In the genomic region with DNA sequence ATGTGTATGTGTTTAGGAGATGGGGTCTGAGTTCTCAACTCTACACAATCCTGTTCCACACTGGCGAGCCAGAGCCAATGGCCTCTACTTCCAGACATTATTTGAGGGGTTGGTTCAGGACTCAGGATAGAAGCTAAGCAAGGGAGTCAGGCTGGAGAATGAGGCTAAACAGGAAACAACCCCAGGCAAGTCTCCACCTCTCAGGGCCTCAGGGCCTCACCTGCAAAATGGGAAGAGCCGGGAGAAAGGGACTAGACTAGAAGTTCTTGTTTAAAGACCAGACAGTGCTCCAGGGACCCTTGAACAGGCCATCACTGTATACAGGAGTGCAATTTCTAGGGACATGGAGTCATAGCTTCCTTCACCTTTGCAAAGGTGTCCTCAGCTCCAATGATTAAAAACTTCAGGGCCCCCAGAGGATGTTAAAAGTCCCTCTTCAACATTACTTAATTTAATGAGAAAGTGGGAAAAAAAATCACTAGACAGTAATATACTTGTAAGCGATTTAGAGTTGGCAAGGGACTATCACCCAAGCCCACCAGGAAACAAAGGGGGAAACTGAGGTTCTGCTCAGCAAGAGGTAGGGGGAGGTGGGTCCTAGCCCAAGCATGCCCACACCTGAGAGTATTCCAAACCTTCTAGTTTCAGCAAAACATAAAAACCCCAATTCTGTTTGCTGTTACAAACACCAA, we compare ENCODE assay signal across 10 cellular contexts. TPM values are rescaled to one million over a fixed set of nuclear protein-coding genes. Genes with fewer than 3 reads are reported as not detected.
DNase-seq lines count a peak whose midpoint lies in the region; ATAC-seq, FAIRE-seq and TF ChIP-seq lines count a peak whose summit lies in the region.
"Had no signal": no experiment of that assay in that cellular context is flagged by ENCODE, and none has a peak within 500 bp of the region (broad histone marks: within the 10 kb centered on the region; RNA-seq: fewer than 3 reads in every experiment).

No MANE protein-coding gene starts in this region.

- TF ChIP-seq POLR2A in adrenal gland (IDR thresholded peaks at IDR 0.05) (no peak), spleen (IDR thresholded peaks at IDR 0.05) (no peak), GM12892 (IDR thresholded peaks at IDR 0.05; ENCODE audit: low read depth, low read length) (no peak)

- no peak overlapping the region for H2BK20ac ChIP-seq in H9 (ENCODE audit: low read depth, low read length, poor library complexity, severe bottlenecking)

- no peak overlapping the region for H2BK5ac ChIP-seq in H9 (ENCODE audit: insufficient read length, low read length)

- FAIRE-seq in kidney (lab: Jason Lieb, UNC), result no peak
- FAIRE-seq in GM12892 (lab: Jason Lieb, UNC), result no peak

- intact Hi-C loops in adrenal gland (cut with DNase I), result loop anchor here in 1 of 2 donors (5.0 kb wide), 1 partner anchor 43 kb away; a partner anchor contains a TSS
- intact Hi-C loops in kidney (cut with DNase I), result loop anchor here (10.0 kb wide), 1 partner anchor 50 kb away; no protein-coding TSS in a partner anchor
- intact Hi-C loops in spleen (cut with DNase I; ENCODE audit: low total_unique reads), result no loop called here

- H3K27ac ChIP-seq in H9 (ENCODE audit: insufficient read length, low read depth, low read length) (peak overlapping the region; percentile 99), adrenal gland (peak overlapping the region; percentile 88 to 97 (median 97)), kidney (ENCODE audit: low read depth in 2 of 2, low read length in 2 of 2) (peak overlapping the region; percentile 81 to 93), spleen (peak overlapping the region; percentile 4 to 96 (median 90))

- no peak overlapping the region for H2AFZ ChIP-seq in H9 (ENCODE audit: low read length)

- peaks cover 27% of the 10 kb centered on the region for H3K4me1 ChIP-seq in H9 (ENCODE audit: insufficient read depth, low read length)
- H3K4me1 ChIP-seq in adrenal gland (replicated peaks in 1 of 2), result peaks cover 57 to 76% of the 10 kb centered on the region in 2 donors
- peaks cover 45 to 50% of the 10 kb centered on the region in 2 donors for H3K4me1 ChIP-seq in kidney (ENCODE audit: control insufficient read depth in 1 of 2, insufficient read depth in 1 of 2, low read depth in 1 of 2, low read length in 2 of 2)
- H3K4me1 ChIP-seq in spleen, result peaks cover 32 to 89% (median 66%) of the 10 kb centered on the region in 6 donors

- H3K9me3 Mint-ChIP-seq in H9, result no peaks in the 10 kb centered on the region; a peak in 1 of 5 replicates

- no peak overlapping the region for H3K4ac ChIP-seq in H9 (ENCODE audit: low read depth, low read length)

- no peaks in the 10 kb centered on the region for H4K20me1 ChIP-seq in H9 (ENCODE audit: control insufficient read depth, insufficient read depth, insufficient read length)

- peak overlapping the region; percentile 29; the same call in 1 of the 2 replicates for H3K14ac ChIP-seq in H9 (ENCODE audit: insufficient read depth, low read length)

- H2BK15ac ChIP-seq in H9 (ENCODE audit: low read depth, low read length), result no peak overlapping the region

- H3K9me3 ChIP-seq in H9 (ENCODE audit: control insufficient read depth, low read depth, low read length), result no peaks in the 10 kb centered on the region
- H3K9me3 ChIP-seq in adrenal gland (replicated peaks in 1 of 3), result no peaks in the 10 kb centered on the region
- no peaks in the 10 kb centered on the region for H3K9me3 ChIP-seq in kidney (ENCODE audit: control insufficient read depth in 1 of 2, low read length in 2 of 2)
- H3K9me3 ChIP-seq in spleen, result no peaks in the 10 kb centered on the region

- ATAC-seq in GM18909 (IDR thresholded peaks at IDR 0.05; ENCODE audit: poor library complexity, unreplicated experiment), result no peak

- H3T11ph ChIP-seq in H9 (ENCODE audit: low read length), result no peak overlapping the region

- H3K79me1 ChIP-seq in H9 (ENCODE audit: insufficient read depth, low read depth, low read length, poor library complexity, severe bottlenecking), result peaks cover 10% of the 10 kb centered on the region

- no peak overlapping the region for H3K56ac ChIP-seq in H9 (ENCODE audit: insufficient read length, low read depth, low read length)

- H3K9ac ChIP-seq in H9 (ENCODE audit: extremely low read depth, insufficient read length, low read length), result no peak overlapping the region
- H3K9ac ChIP-seq in kidney (ENCODE audit: low read length in 2 of 2), result peak overlapping the region in 1 of 2 donors; percentile 59

- peak overlapping the region; percentile 59 for H3K18ac ChIP-seq in H9 (ENCODE audit: insufficient read length, low read depth, low read length)

- no CpG with 5 or more reads among the region's 3 CpGs for WGBS in H9 (ENCODE audit: extremely low coverage, insufficient read length, low lambda C conversion rate)
- 94 to 96% (median 95%) methylated on average over 3 of the region's 3 CpGs for WGBS in adrenal gland, 4 donors
- 91 to 100% (median 98%) methylated on average over 3 of the region's 3 CpGs for WGBS in spleen, 5 donors

- H3K4me1 Mint-ChIP-seq in H9, result peaks cover 77 to 85% of the 10 kb centered on the region in 2 experiments

- no peak overlapping the region for H2AK5ac ChIP-seq in H9 (ENCODE audit: insufficient read length, low read length)

- H3K27ac Mint-ChIP-seq in H9, result peak overlapping the region; percentile 99 to 100 (median 100)

- H2BK120ac ChIP-seq in H9 (ENCODE audit: low read depth, low read length, poor library complexity, severe bottlenecking), result no peak overlapping the region

- H3K4me3 ChIP-seq in adrenal gland (no peak overlapping the region), kidney (ENCODE audit: low read length in 2 of 2) (no peak overlapping the region), spleen (no peak overlapping the region)

- no peak overlapping the region for H3K4me2 ChIP-seq in H9 (ENCODE audit: insufficient read depth, insufficient read length, low read length)

- H3K4me3 Mint-ChIP-seq in H9, result no peak overlapping the region; a peak in 1 of 5 replicates

- H3K23me2 ChIP-seq in H9 (ENCODE audit: insufficient read length, low read depth, low read length, poor library complexity, severe bottlenecking), result peaks cover 9% of the 10 kb centered on the region

- DNase-seq in H9, result no peak
- DNase-seq in adrenal gland, result peak in 1 of 7 donors; percentile 10
- no peak for DNase-seq in kidney
- no peak for DNase-seq in spleen
- no peak for DNase-seq in NCI-H82 treated with DMSO at 0.1 percent for 48 hours (lab: John Stamatoyannopoulos, UW; ENCODE audit: unreplicated experiment)
- no peak for DNase-seq in GM12892 (ENCODE audit: insufficient read length)
- DNase-seq in DMS53 treated with DMSO at 0.1 percent for 48 hours (lab: John Stamatoyannopoulos, UW; ENCODE audit: unreplicated experiment), result no peak
- DNase-seq: NCI-H2081 treated with DMSO at 0.1 percent for 48 hours; stimulated activated CD4-positive, alpha-beta T cell treated with anti-CD3 and anti-CD28 coated beads, Interleukin-2, amount 100 ng/mL, for 24 hours had no signal

- peak overlapping the region; percentile 85 for H2BK12ac ChIP-seq in H9 (ENCODE audit: insufficient read length, low read depth, low read length)

- H3K27me3 Mint-ChIP-seq in H9 (ENCODE audit: low read depth), result no peaks in the 10 kb centered on the region; the same call in 1 of the 2 replicates

- no peak overlapping the region for H3K23ac ChIP-seq in H9 (ENCODE audit: insufficient read length, low read depth, low read length)

- peaks cover 0 to 9% of the 10 kb centered on the region in 2 donors for H3K36me3 ChIP-seq in adrenal gland (replicated peaks in 1 of 2)
- H3K36me3 ChIP-seq in kidney (ENCODE audit: control insufficient read depth in 1 of 2, insufficient read depth in 2 of 2, low read length in 2 of 2), result no peaks in the 10 kb centered on the region
- H3K36me3 ChIP-seq in spleen, result peaks cover 0 to 38% (median 6%) of the 10 kb centered on the region in 6 donors

- H3K36me3 Mint-ChIP-seq in H9 (ENCODE audit: insufficient read depth in 1 of 3, low read depth in 3 of 3), result peaks cover 12 to 41% (median 26%) of the 10 kb centered on the region in 3 experiments

- H4K8ac ChIP-seq in H9 (replicated peaks; ENCODE audit: insufficient read length, low read depth, low read length), result no peak overlapping the region

- no peak overlapping the region for H4K5ac ChIP-seq in H9 (ENCODE audit: insufficient read length, low read depth, low read length)

- peak overlapping the region; percentile 73 for H4K91ac ChIP-seq in H9 (ENCODE audit: insufficient read length, low read depth, low read length)

- TF ChIP-seq CTCF in H9 (conservative IDR thresholded peaks at IDR 0.05) (no peak), adrenal gland (IDR thresholded peaks at IDR 0.05) (no peak), kidney (IDR thresholded peaks at IDR 0.05; ENCODE audit: borderline replicate concordance, extremely low read depth, insufficient read depth) (no peak), spleen (IDR thresholded peaks at IDR 0.05 in 8 of 11, conservative IDR thresholded peaks at IDR 0.05 in 3 of 11) (no peak)

- peaks cover 42% of the 10 kb centered on the region; the same call in 1 of the 2 replicates for H3K79me2 ChIP-seq in H9 (ENCODE audit: insufficient read depth, low read length)

- H3K27me3 ChIP-seq in H9 (ENCODE audit: insufficient read depth, low read length) (no peaks in the 10 kb centered on the region), adrenal gland (no peaks in the 10 kb centered on the region), spleen (replicated peaks in 1 of 7) (no peaks in the 10 kb centered on the region)

RNA-seq across cellular contexts. Expression of a gene that starts 41.7 kb away (rescaled TPM):
- total RNA-seq in H9 (2021) (158 and 162 TPM in 2 replicates), adrenal gland (100 to 1,000 TPM in 2 of 8 donors, 10 to 100 TPM in 6; 58.4 to 116 (median 70.5) TPM), kidney (37.5 TPM), spleen (10 to 100 TPM; 30.3 to 64.0 (median 56.0) TPM)
- polyA plus RNA-seq in adrenal gland (10 to 100 TPM; 37.0 to 83.9 (median 64.1) TPM), kidney (ENCODE audit: insufficient read depth, low read depth, low replicate concordance) (10.5 TPM), spleen (10 to 100 TPM; 12.5 to 16.8 (median 15.6) TPM)
- 20.2 TPM for polyA plus RNA-seq in GM12892 (2012; ENCODE audit: missing spikeins)
